23 cellular contexts compared by ENCODE assay signal in the genomic region with DNA sequence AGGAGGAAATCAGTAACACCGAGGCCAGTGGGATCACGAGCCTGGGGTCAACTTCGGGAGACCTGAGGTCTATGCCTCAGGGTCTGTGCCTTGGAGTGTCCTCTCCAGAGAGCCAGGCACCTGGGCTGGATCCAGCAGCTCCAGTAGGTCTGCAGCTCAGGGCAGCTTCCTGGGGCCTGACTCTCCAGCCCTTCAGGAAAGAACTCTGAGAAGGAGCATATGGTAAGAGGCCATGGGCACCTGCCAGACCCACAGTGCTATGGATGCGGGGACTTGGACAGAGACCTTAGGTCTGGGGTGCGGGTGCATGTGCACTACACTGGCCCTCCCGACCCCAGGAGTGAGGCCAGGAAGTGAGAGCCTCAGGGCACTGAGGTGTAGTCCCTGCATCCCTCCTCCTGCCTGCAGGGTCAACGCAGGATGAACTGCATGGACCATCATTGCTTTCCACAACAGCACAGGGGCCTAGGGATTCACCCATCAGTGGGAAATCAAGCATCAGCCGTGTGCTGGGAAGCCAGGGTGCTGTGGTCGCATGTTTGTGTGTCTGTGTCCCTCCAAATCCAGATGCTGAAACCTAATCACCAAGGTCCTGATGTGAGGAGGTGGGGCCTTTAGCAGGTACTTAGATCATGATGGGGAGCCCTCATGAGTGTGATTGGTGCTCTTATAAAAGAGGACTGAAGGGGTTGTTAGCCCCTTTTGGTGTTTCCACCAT.
DNase-seq lines count a peak whose midpoint lies in the region; ATAC-seq and TF ChIP-seq lines count a peak whose summit lies in the region.
"Had no signal": no experiment of that assay in that cellular context is flagged by ENCODE, and none has a peak within 500 bp of the region (broad histone marks: within the 10 kb centered on the region; RNA-seq: fewer than 3 reads in every experiment).

No MANE protein-coding gene starts in this region.

- no peak for ATAC-seq in CD4-positive, alpha-beta T cell (ENCODE audit: poor library complexity)
- no peak for ATAC-seq in effector memory CD8-positive, alpha-beta T cell (replicated peaks)
- ATAC-seq: HCT116 had no signal

- CTCF ChIA-PET in CD4-positive, alpha-beta T cell (lab: Charles Lee): no interaction called here

- H3K4me1 Mint-ChIP-seq in CD4-positive, alpha-beta T cell (ENCODE audit: low read depth): peaks cover 23% of the 10 kb centered on the region
- H3K4me1 Mint-ChIP-seq in effector memory CD8-positive, alpha-beta T cell (ENCODE audit: low read depth in 2 of 2): peaks cover 8 to 10% of the 10 kb centered on the region in 2 donors
- H3K4me1 Mint-ChIP-seq in osteocyte (ENCODE audit: unreplicated experiment) (no peaks in the 10 kb centered on the region), CD14-positive monocyte (peaks cover 4% of the 10 kb centered on the region)

- peak; percentile 49 for DNase-seq in activated CD8-positive, alpha-beta memory T cell treated with anti-CD3 and anti-CD28 coated beads for 24 hours
- DNase-seq in activated CD8-positive, alpha-beta memory T cell treated with anti-CD3 and anti-CD28 coated beads, Interleukin-2, amount 50 U/mL, for 48 hours: no peak
- DNase-seq in CD4-positive, alpha-beta T cell: no peak
- no peak for DNase-seq in effector memory CD8-positive, alpha-beta T cell
- DNase-seq in osteocyte (ENCODE audit: extremely low spot score, unreplicated experiment) (peak; percentile 75), CD14-positive monocyte (ENCODE audit: low spot score) (no peak), midbrain (lab: John Stamatoyannopoulos, UW) (no peak), NCI-H226 (no peak)
- DNase-seq: 8988T; CD4-positive, CD25-positive, alpha-beta regulatory T cell; GOT3; KG1; NCI-H1092 treated with DMSO at 0.1 percent for 48 hours; NCI-H1436 treated with DMSO at 0.1 percent for 48 hours; NCI-H2029; NCI-H2227 treated with DMSO at 0.1 percent for 48 hours; NCI-H510A treated with DMSO at 0.1 percent for 48 hours; NCI-H748 treated with DMSO at 0.1 percent for 48 hours; NK-92 treated with Interleukin-12 subunit alpha and Interleukin-12 subunit beta, amount 100 ng/mL, for 24 hours; SHP77 treated with DMSO at 0.1 percent for 48 hours had no signal

- H3K4me3 Mint-ChIP-seq in CD4-positive, alpha-beta T cell: no peak overlapping the region
- H3K4me3 Mint-ChIP-seq in effector memory CD8-positive, alpha-beta T cell: no peak overlapping the region
- H3K4me3 Mint-ChIP-seq in osteocyte (ENCODE audit: unreplicated experiment): no peak overlapping the region
- H3K4me3 Mint-ChIP-seq in CD14-positive monocyte: no peak overlapping the region

- no peaks in the 10 kb centered on the region for H3K9me3 Mint-ChIP-seq in CD4-positive, alpha-beta T cell
- no peaks in the 10 kb centered on the region for H3K9me3 Mint-ChIP-seq in effector memory CD8-positive, alpha-beta T cell
- H3K9me3 Mint-ChIP-seq in osteocyte (ENCODE audit: unreplicated experiment) (no peaks in the 10 kb centered on the region), CD14-positive monocyte (no peaks in the 10 kb centered on the region)
- H3K9me3 Mint-ChIP-seq: CD4-positive, CD25-positive, alpha-beta regulatory T cell had no signal

- no peaks in the 10 kb centered on the region for H3K9me3 ChIP-seq in CD4-positive, alpha-beta T cell (ENCODE audit: control insufficient read depth, low read length)

- no peaks in the 10 kb centered on the region for H3K27me3 Mint-ChIP-seq in CD4-positive, alpha-beta T cell
- no peaks in the 10 kb centered on the region for H3K27me3 Mint-ChIP-seq in effector memory CD8-positive, alpha-beta T cell
- peaks cover 6% of the 10 kb centered on the region for H3K27me3 Mint-ChIP-seq in osteocyte (ENCODE audit: unreplicated experiment)
- peaks cover 0 to 4% (median 0%) of the 10 kb centered on the region in 3 donors for H3K27me3 Mint-ChIP-seq in CD14-positive monocyte (ENCODE audit: low read depth in 3 of 3)
- H3K27me3 Mint-ChIP-seq: CD4-positive, CD25-positive, alpha-beta regulatory T cell had no signal

- no peaks in the 10 kb centered on the region for H3K36me3 Mint-ChIP-seq in CD4-positive, alpha-beta T cell (ENCODE audit: low read depth)
- no peaks in the 10 kb centered on the region for H3K36me3 Mint-ChIP-seq in effector memory CD8-positive, alpha-beta T cell (ENCODE audit: insufficient read depth)
- no peaks in the 10 kb centered on the region for H3K36me3 Mint-ChIP-seq in osteocyte (ENCODE audit: unreplicated experiment)
- no peaks in the 10 kb centered on the region for H3K36me3 Mint-ChIP-seq in CD14-positive monocyte
- H3K36me3 Mint-ChIP-seq: CD4-positive, CD25-positive, alpha-beta regulatory T cell had no signal

- H3K27me3 ChIP-seq in CD4-positive, alpha-beta T cell (ENCODE audit: control insufficient read depth, insufficient read depth, low read length): no peaks in the 10 kb centered on the region

- intact Hi-C loops in CD4-positive, alpha-beta T cell (cut with DNase I, micrococcal nuclease): no loop called here
- intact Hi-C loops in CD14-positive monocyte (cut with micrococcal nuclease): no loop called here

- no peak for TF ChIP-seq CTCF in CD4-positive, alpha-beta T cell (IDR thresholded peaks at IDR 0.05)
- TF ChIP-seq CTCF in osteocyte (IDR thresholded peaks at IDR 0.05) (no peak), CD14-positive monocyte (IDR thresholded peaks at IDR 0.05) (no peak)

- peak overlapping the region; percentile 60 for H3K27ac Mint-ChIP-seq in CD4-positive, alpha-beta T cell
- H3K27ac Mint-ChIP-seq in effector memory CD8-positive, alpha-beta T cell: peak overlapping the region; percentile 56 to 74
- H3K27ac Mint-ChIP-seq in osteocyte (ENCODE audit: unreplicated experiment) (no peak overlapping the region), CD14-positive monocyte (no peak overlapping the region)

- H3K27ac ChIP-seq in CD4-positive, alpha-beta T cell (ENCODE audit: low read depth, low read length): no peak overlapping the region
- H3K27ac ChIP-seq: RWPE1, SK-N-MC had no signal

- POLR2A ChIA-PET in CD4-positive, alpha-beta T cell (lab: Charles Lee): no interaction called here

Comparison
In these comparisons a context has a peak if more than half of its experiments do, and no peak if none do; other contexts are left out.
1. DNase-seq: peak in activated CD8-positive, alpha-beta memory T cell treated with anti-CD3 and anti-CD28 coated beads for 24 hours (single experiment) and osteocyte (single experiment); none in activated CD8-positive, alpha-beta memory T cell treated with anti-CD3 and anti-CD28 coated beads, Interleukin-2, amount 50 U/mL, for 48 hours (single experiment), CD4-positive, alpha-beta T cell (0 of 10), effector memory CD8-positive, alpha-beta T cell (0 of 3), CD14-positive monocyte (single experiment), midbrain (single experiment) and NCI-H226 (single experiment).
2. H3K27ac Mint-ChIP-seq: peak in CD4-positive, alpha-beta T cell (single experiment) and effector memory CD8-positive, alpha-beta T cell (2 of 2); none in osteocyte (single experiment) and CD14-positive monocyte (0 of 7).